15 cellular contexts compared by ENCODE assay signal in genomic region chr6:132495604-132496079, GRCh38. TPM values are rescaled to one million over a fixed set of nuclear protein-coding genes. Genes with fewer than 3 reads are reported as not detected.
A peak's percentile ranks its signal among the peaks of the same experiment; 100 is the strongest.
DNase-seq lines count a peak whose midpoint lies in the region; ATAC-seq, FAIRE-seq and TF ChIP-seq lines count a peak whose summit lies in the region.
"Had no signal": no experiment of that assay in that cellular context is flagged by ENCODE, and none has a peak within 500 bp of the region (broad histone marks: within the 10 kb centered on the region; RNA-seq: fewer than 3 reads in every experiment).

No MANE protein-coding gene starts in this region.

- H3K4me3 ChIP-seq in kidney (ENCODE audit: low read length in 2 of 2), result no peak overlapping the region
- H3K4me3 ChIP-seq in CD8-positive, alpha-beta T cell (ENCODE audit: low read depth, low read length), result no peak overlapping the region
- H3K4me3 ChIP-seq: upper lobe of left lung had no signal

- ATAC-seq in GM18858 (IDR thresholded peaks at IDR 0.05; ENCODE audit: unreplicated experiment), result peak; percentile 37
- peak; percentile 46 for ATAC-seq in GM21390 (IDR thresholded peaks at IDR 0.05; ENCODE audit: unreplicated experiment)
- ATAC-seq in HG03139 (IDR thresholded peaks at IDR 0.05; ENCODE audit: unreplicated experiment), result peak; percentile 37
- ATAC-seq in CD8-positive, alpha-beta T cell, result no peak

- CTCF ChIA-PET in CD8-positive, alpha-beta T cell (lab: Charles Lee), result interaction anchor here (1.7 to 3.0 kb wide), 2 partner anchors 11 to 216 kb away, joined by 5 to 16 read pairs; no protein-coding TSS in a partner anchor

- H3K4me1 ChIP-seq in kidney (ENCODE audit: control insufficient read depth in 1 of 2, insufficient read depth in 1 of 2, low read depth in 1 of 2, low read length in 2 of 2), result peaks cover 0 to 7% of the 10 kb centered on the region in 2 donors
- peaks cover 1% of the 10 kb centered on the region for H3K4me1 ChIP-seq in CD8-positive, alpha-beta T cell (ENCODE audit: insufficient read depth, low read length)

- H3K36me3 Mint-ChIP-seq in CD8-positive, alpha-beta T cell, result peaks cover 50% of the 10 kb centered on the region

- peaks cover 41% of the 10 kb centered on the region for H3K4me1 Mint-ChIP-seq in CD8-positive, alpha-beta T cell (ENCODE audit: low read depth)
- H3K4me1 Mint-ChIP-seq: brain had no signal

- no peaks in the 10 kb centered on the region for H3K27me3 Mint-ChIP-seq in CD8-positive, alpha-beta T cell (ENCODE audit: low read depth)
- H3K27me3 Mint-ChIP-seq: brain had no signal

- H3K9me3 ChIP-seq in kidney (ENCODE audit: control insufficient read depth in 1 of 2, low read length in 2 of 2), result no peaks in the 10 kb centered on the region
- H3K9me3 ChIP-seq in CD8-positive, alpha-beta T cell (ENCODE audit: low read length), result no peaks in the 10 kb centered on the region
- H3K9me3 ChIP-seq: upper lobe of left lung had no signal

- peaks cover 0 to 6% of the 10 kb centered on the region in 2 donors for H3K36me3 ChIP-seq in kidney (ENCODE audit: control insufficient read depth in 1 of 2, insufficient read depth in 2 of 2, low read length in 2 of 2)
- H3K36me3 ChIP-seq in CD8-positive, alpha-beta T cell (ENCODE audit: insufficient read depth, low read length), result peaks cover 8% of the 10 kb centered on the region

- H3K9me3 Mint-ChIP-seq in CD8-positive, alpha-beta T cell, result no peaks in the 10 kb centered on the region

- no peak overlapping the region for H3K9ac ChIP-seq in kidney (ENCODE audit: low read length in 2 of 2)

- no peak overlapping the region for H3K27ac ChIP-seq in kidney (ENCODE audit: low read depth in 2 of 2, low read length in 2 of 2)
- no peak overlapping the region for H3K27ac ChIP-seq in CD8-positive, alpha-beta T cell (ENCODE audit: low read depth, low read length)
- H3K27ac ChIP-seq: upper lobe of left lung had no signal

- H3K27ac Mint-ChIP-seq in CD8-positive, alpha-beta T cell, result no peak overlapping the region
- H3K27ac Mint-ChIP-seq: brain had no signal

- intact Hi-C loops in kidney (cut with DNase I), result no loop called here
- intact Hi-C loops in CD8-positive, alpha-beta T cell (cut with DNase I, micrococcal nuclease), result loop anchor here in 1 of 2 experiments (1.0 kb wide), 1 partner anchor 16 kb away; no protein-coding TSS in a partner anchor

- no peak overlapping the region for H3K4me3 Mint-ChIP-seq in CD8-positive, alpha-beta T cell
- H3K4me3 Mint-ChIP-seq: brain had no signal

- DNase-seq in Ammon's horn (ENCODE audit: low spot score) (no peak), cerebellar nuclear complex (lab: John Stamatoyannopoulos, UW) (no peak), kidney (no peak)
- DNase-seq in CD8-positive, alpha-beta T cell, result no peak
- DNase-seq: midbrain, NCI-H510A, upper lobe of left lung had no signal

- POLR2A ChIA-PET in CD8-positive, alpha-beta T cell (lab: Charles Lee), result interaction anchor here (1.4 kb wide), 1 partner anchor 17 kb away, joined by 3 read pairs; the partner anchor contains the start of gene STX7

- no peak for TF ChIP-seq CTCF in kidney (IDR thresholded peaks at IDR 0.05; ENCODE audit: borderline replicate concordance, extremely low read depth, insufficient read depth)
- TF ChIP-seq CTCF in CD8-positive, alpha-beta T cell (IDR thresholded peaks at IDR 0.05), result no peak

- peak; percentile 8 for FAIRE-seq in endometrium (lab: Jason Lieb, UNC)
- FAIRE-seq in kidney (lab: Jason Lieb, UNC), result no peak
- FAIRE-seq: TTC549 had no signal

- no peaks in the 10 kb centered on the region for H3K27me3 ChIP-seq in CD8-positive, alpha-beta T cell (ENCODE audit: insufficient read depth, low read length)
- H3K27me3 ChIP-seq: upper lobe of left lung had no signal

RNA-seq across cellular contexts. Expression of gene STX7, which starts 17.3 kb away (rescaled TPM):
- total RNA-seq in kidney, result 77.9 TPM
- polyA plus RNA-seq in kidney (ENCODE audit: insufficient read depth, low read depth, low replicate concordance), result 27.4 TPM
- 1 to 10 TPM; 5.4 to 5.5 TPM for total RNA-seq in CD8-positive, alpha-beta T cell

RNA-seq across cellular contexts. Expression of gene TAAR9, which starts 42.4 kb away (rescaled TPM):
- not detected for total RNA-seq in kidney
- not detected for polyA plus RNA-seq in kidney (ENCODE audit: insufficient read depth, low read depth, low replicate concordance)
- not detected for total RNA-seq in CD8-positive, alpha-beta T cell
- total RNA-seq: fibroblast of villous mesenchyme, G401, upper lobe of left lung had no signal

RNA-seq across cellular contexts. Expression of gene TAAR8, which starts 56.8 kb away (rescaled TPM):
- total RNA-seq in kidney, result not detected
- not detected for polyA plus RNA-seq in kidney (ENCODE audit: insufficient read depth, low read depth, low replicate concordance)
- not detected for total RNA-seq in CD8-positive, alpha-beta T cell
- total RNA-seq: fibroblast of villous mesenchyme, G401, upper lobe of left lung had no signal

Comparison
In these comparisons a context has a peak if more than half of its experiments do, and no peak if none do; other contexts are left out.
1. RNA of gene STX7, which starts 17.3 kb away (total RNA-seq): 77.9 TPM in kidney (single experiment); 5.4 to 5.5 TPM in CD8-positive, alpha-beta T cell; every median in the first group is over 10 times any median in the second.